In genomic region chr10:121088524-121088923, GRCh38 we compare ENCODE assay signal across 12 cellular contexts.
DNase-seq lines count a peak whose midpoint lies in the region; ATAC-seq and TF ChIP-seq lines count a peak whose summit lies in the region.
"Had no signal": no experiment of that assay in that cellular context is flagged by ENCODE, and none has a peak within 500 bp of the region (broad histone marks: within the 10 kb centered on the region; RNA-seq: fewer than 3 reads in every experiment).

No MANE protein-coding gene starts in this region.

- no peaks in the 10 kb centered on the region for H3K36me3 Mint-ChIP-seq in nephron (ENCODE audit: low read depth)
- no peaks in the 10 kb centered on the region for H3K36me3 Mint-ChIP-seq in activated naive CD4-positive, alpha-beta T cell treated with anti-CD3 and anti-CD28 coated beads for 36 hours (ENCODE audit: low read depth)

- H3K27ac Mint-ChIP-seq in nephron = peak overlapping the region in 2 of 3 experiments; percentile 5 to 31
- no peak overlapping the region for H3K27ac Mint-ChIP-seq in activated naive CD4-positive, alpha-beta T cell treated with anti-CD3 and anti-CD28 coated beads for 36 hours
- H3K27ac Mint-ChIP-seq: T-helper 1 cell treated with Interleukin-12 subunit alpha and Interleukin-12 subunit beta and Interleukin-4 antibody, amounts not matched to agents 30 μg/mL and 1 μg/mL, for 36 hours had no signal

- H3K27me3 Mint-ChIP-seq in nephron (ENCODE audit: low read depth) = peaks cover 50% of the 10 kb centered on the region
- H3K27me3 Mint-ChIP-seq in activated naive CD4-positive, alpha-beta T cell treated with anti-CD3 and anti-CD28 coated beads for 36 hours (ENCODE audit: low read depth) = no peaks in the 10 kb centered on the region
- H3K27me3 Mint-ChIP-seq: central memory CD8-positive, alpha-beta T cell had no signal

- H3K4me1 ChIP-seq in mammary epithelial cell (ENCODE audit: insufficient read depth, low read length) (peaks cover 12% of the 10 kb centered on the region), smooth muscle cell (ENCODE audit: low read depth) (no peaks in the 10 kb centered on the region)

- no peaks in the 10 kb centered on the region for H4K20me1 ChIP-seq in mammary epithelial cell (ENCODE audit: insufficient read depth, low read length)
- H4K20me1 ChIP-seq in smooth muscle cell (ENCODE audit: low read depth) = no peaks in the 10 kb centered on the region

- H3K4me2 ChIP-seq in mammary epithelial cell (ENCODE audit: insufficient read depth, low read depth, low read length) (no peak overlapping the region), smooth muscle cell (no peak overlapping the region)

- CTCF ChIA-PET in mammary epithelial cell (lab: Charles Lee; ENCODE audit: low non-redundant PET) = interaction anchor here (0.5 to 0.6 kb wide), 2 partner anchors 166 to 492 kb away, joined by 3 to 4 read pairs; no protein-coding TSS in a partner anchor
- CTCF ChIA-PET in activated naive CD4-positive, alpha-beta T cell treated with anti-CD3 and anti-CD28 coated beads for 36 hours (lab: Charles Lee) = no interaction called here

- H3K9ac ChIP-seq in mammary epithelial cell (ENCODE audit: insufficient read depth, low read length) (no peak overlapping the region), smooth muscle cell (ENCODE audit: low read depth) (no peak overlapping the region)

- DNase-seq in G401 (ENCODE audit: low spot score) (peak; percentile 24), NCI-H146 treated with DMSO at 0.1 percent for 48 hours (lab: John Stamatoyannopoulos, UW; ENCODE audit: unreplicated experiment) (peak; percentile 11), mammary epithelial cell (peak; percentile 68), smooth muscle cell (lab: John Stamatoyannopoulos, UW; ENCODE audit: unreplicated experiment) (no peak)
- no peak for DNase-seq in activated naive CD4-positive, alpha-beta T cell treated with anti-CD3 and anti-CD28 coated beads for 36 hours
- DNase-seq: DND-41, MM.1S had no signal

- H3K79me2 ChIP-seq in mammary epithelial cell (ENCODE audit: insufficient read depth, low read length) (no peaks in the 10 kb centered on the region), smooth muscle cell (ENCODE audit: low read depth) (no peaks in the 10 kb centered on the region)

- in situ Hi-C loops in G401 (cut with HindIII; ENCODE audit: low sequenced_read_pairs) = no loop called here
- in situ Hi-C loops in mammary epithelial cell (cut with MboI; ENCODE audit: low sequenced_read_pairs in 2 of 2) = loop anchor here in 1 of 2 donors (25.0 kb wide), 1 partner anchor 499 kb away; the partner anchor contains the start of gene FGFR2

- intact Hi-C loops in mammary epithelial cell (cut with micrococcal nuclease) = loop anchor here (1.0 to 5.0 kb wide), 4 partner anchors 145 to 644 kb away; no protein-coding TSS in a partner anchor
- intact Hi-C loops in activated naive CD4-positive, alpha-beta T cell treated with anti-CD3 and anti-CD28 coated beads for 36 hours (cut with micrococcal nuclease) = no loop called here

- peaks cover 4% of the 10 kb centered on the region for H3F3A ChIP-seq in smooth muscle cell (ENCODE audit: low read depth)

- 52% methylated on average over 6 of the region's 6 CpGs for WGBS in mammary epithelial cell (ENCODE audit: low coverage, missing lambda C conversion rate)
- 70% methylated on average over 6 of the region's 6 CpGs for WGBS in smooth muscle cell (ENCODE audit: low lambda C conversion rate)

- H3K4me3 ChIP-seq in mammary epithelial cell (replicated peaks in 1 of 3; ENCODE audit: insufficient read depth in 1 of 3, low read depth in 2 of 3, low read length in 3 of 3) (no peak overlapping the region), smooth muscle cell (no peak overlapping the region)

- BruUV-seq in mammary epithelial cell (replicated peaks; lab: Mats Ljungman, UMichigan) = no TSS peak

- ATAC-seq in HG03097 (IDR thresholded peaks at IDR 0.05; ENCODE audit: low FRiP score, unreplicated experiment) (no peak), HG02759 (IDR thresholded peaks at IDR 0.05; ENCODE audit: unreplicated experiment) (no peak)

- H3K36me3 ChIP-seq in mammary epithelial cell (ENCODE audit: insufficient read depth, low read length) = no peaks in the 10 kb centered on the region
- H3K36me3 ChIP-seq in smooth muscle cell (ENCODE audit: low read depth) = no peaks in the 10 kb centered on the region

- H3K4me1 Mint-ChIP-seq in nephron = peaks cover 22% of the 10 kb centered on the region
- no peaks in the 10 kb centered on the region for H3K4me1 Mint-ChIP-seq in activated naive CD4-positive, alpha-beta T cell treated with anti-CD3 and anti-CD28 coated beads for 36 hours (ENCODE audit: low read depth)
- H3K4me1 Mint-ChIP-seq: central memory CD8-positive, alpha-beta T cell had no signal

- H3K27me3 ChIP-seq in mammary epithelial cell (ENCODE audit: insufficient read depth, low read length) (no peaks in the 10 kb centered on the region), smooth muscle cell (ENCODE audit: low read depth) (no peaks in the 10 kb centered on the region)

- H3K27ac ChIP-seq in mammary epithelial cell (ENCODE audit: insufficient read depth, low read depth, low read length) (no peak overlapping the region), smooth muscle cell (ENCODE audit: low read depth) (no peak overlapping the region)

- TF ChIP-seq CTCF in mammary epithelial cell (conservative IDR thresholded peaks at IDR 0.05 in 1 of 2, IDR thresholded peaks at IDR 0.05 in 1 of 2; ENCODE audit: extremely low read depth in 1 of 2, insufficient read depth in 1 of 2, low read depth in 1 of 2, low read length in 2 of 2) (peak; percentile 67 to 75), nephron (IDR thresholded peaks at IDR 0.05; ENCODE audit: unreplicated experiment in 3 of 3) (peak; percentile 34 to 46 (median 43)), smooth muscle cell (IDR thresholded peaks at IDR 0.05; ENCODE audit: borderline replicate concordance, insufficient read depth, poor library complexity, severe bottlenecking) (no peak)

- H3K4me3 Mint-ChIP-seq in nephron = no peak overlapping the region
- no peak overlapping the region for H3K4me3 Mint-ChIP-seq in activated naive CD4-positive, alpha-beta T cell treated with anti-CD3 and anti-CD28 coated beads for 36 hours
- H3K4me3 Mint-ChIP-seq: central memory CD8-positive, alpha-beta T cell; T-helper 1 cell treated with Interleukin-12 subunit alpha and Interleukin-12 subunit beta and Interleukin-4 antibody, amounts not matched to agents 30 μg/mL and 1 μg/mL, for 36 hours had no signal

- H3K9me3 ChIP-seq in mammary epithelial cell (replicated peaks; ENCODE audit: insufficient read depth, low read length) (no peaks in the 10 kb centered on the region), smooth muscle cell (replicated peaks; ENCODE audit: low read depth) (no peaks in the 10 kb centered on the region)

- dilution Hi-C loops in mammary epithelial cell (cut with HindIII; ENCODE audit: low sequenced_read_pairs) = loop anchor here (5.0 kb wide), 1 partner anchor 41 kb away; no protein-coding TSS in a partner anchor

- no peak overlapping the region for H2AFZ ChIP-seq in mammary epithelial cell (ENCODE audit: low read depth, low read length)
- no peak overlapping the region for H2AFZ ChIP-seq in smooth muscle cell (ENCODE audit: low read depth)

- H3K9me3 Mint-ChIP-seq in nephron = no peaks in the 10 kb centered on the region
- H3K9me3 Mint-ChIP-seq in activated naive CD4-positive, alpha-beta T cell treated with anti-CD3 and anti-CD28 coated beads for 36 hours = peaks cover 6% of the 10 kb centered on the region
- H3K9me3 Mint-ChIP-seq: central memory CD8-positive, alpha-beta T cell; T-helper 1 cell treated with Interleukin-12 subunit alpha and Interleukin-12 subunit beta and Interleukin-4 antibody, amounts not matched to agents 30 μg/mL and 1 μg/mL, for 36 hours had no signal

Comparison
In these comparisons a context has a peak if more than half of its experiments do, and no peak if none do; other contexts are left out.
1. DNase-seq: peak in G401 (single experiment), NCI-H146 treated with DMSO at 0.1 percent for 48 hours (single experiment) and mammary epithelial cell (single experiment); none in activated naive CD4-positive, alpha-beta T cell treated with anti-CD3 and anti-CD28 coated beads for 36 hours (single experiment) and smooth muscle cell (single experiment).